ENCODE assay signal across 1 cellular context in genomic region chr9:137269231-137269772, GRCh38.
TF ChIP-seq lines count a peak whose summit lies in the region.

No MANE protein-coding gene starts in this region.

TF ChIP-seq in HepG2, 621 proteins besides CTCF, POLR2A, EP300 and RAD21:
- TF ChIP-seq ATF7 (IDR thresholded peaks at IDR 0.05) (no peak), ATF7 (CRISPR knock-in tag; IDR thresholded peaks at IDR 0.05) (no peak), EHMT2 (IDR thresholded peaks at IDR 0.05; ENCODE audit: borderline replicate concordance, low read depth, low read length) (no peak), TAF15 (IDR thresholded peaks at IDR 0.05; ENCODE audit: low read depth, low read length, poor library complexity, severe bottlenecking) (no peak), TMF1 (CRISPR knock-in tag; IDR thresholded peaks at IDR 0.05; ENCODE audit: low read depth) (no peak), TEAD2 (CRISPR knock-in tag; IDR thresholded peaks at IDR 0.05) (no peak), HHEX (CRISPR knock-in tag; IDR thresholded peaks at IDR 0.05) (no peak), SCMH1 (CRISPR knock-in tag; IDR thresholded peaks at IDR 0.05; ENCODE audit: borderline replicate concordance) (no peak)
